Comparison of ENCODE assay signal across 13 cellular contexts in genomic region chr20:49510562-49511117, GRCh38. TPM values are rescaled to one million over a fixed set of nuclear protein-coding genes. Genes with fewer than 3 reads are reported as not detected.
DNase-seq lines count a peak whose midpoint lies in the region; ATAC-seq and TF ChIP-seq lines count a peak whose summit lies in the region.
"Had no signal": no experiment of that assay in that cellular context is flagged by ENCODE, and none has a peak within 500 bp of the region (broad histone marks: within the 10 kb centered on the region; RNA-seq: fewer than 3 reads in every experiment).

No MANE protein-coding gene starts in this region.

- intact Hi-C loops in ovary (cut with DNase I) = loop anchor here in 1 of 4 donors (10.0 kb wide), 1 partner anchor 176 kb away; no protein-coding TSS in a partner anchor

- H3K4me1 ChIP-seq in ovary (ENCODE audit: insufficient read depth) = peaks cover 2% of the 10 kb centered on the region

- ATAC-seq in HG03280 (IDR thresholded peaks at IDR 0.05; ENCODE audit: unreplicated experiment) = no peak

- DNase-seq in AG08395 (ENCODE audit: low spot score) = peak; percentile 92
- DNase-seq in RKO (ENCODE audit: low spot score) = peak; percentile 22
- DNase-seq in fibroblast of pulmonary artery (ENCODE audit: low read depth) = peak; percentile 90
- peak; percentile 65 to 83 (median 73) for DNase-seq in ovary
- no peak for DNase-seq in anterior cingulate cortex (lab: John Stamatoyannopoulos, UW)
- no peak for DNase-seq in NCI-H69 (lab: John Stamatoyannopoulos, UW)
- no peak for DNase-seq in DMS53 (lab: John Stamatoyannopoulos, UW)
- DNase-seq: activated T-cell treated with anti-CD3 and anti-CD28 coated beads, Interleukin-2, amount 50 U/mL, for 24 hours; mesendoderm; NCI-H2171 treated with DMSO at 0.1 percent for 48 hours; stimulated activated CD4-positive, alpha-beta T cell treated with anti-CD3 and anti-CD28 coated beads, Interleukin-2, amount 100 ng/mL, for 24 hours had no signal

- 6 to 13% (median 11%) methylated on average over 12 of the region's 12 CpGs for WGBS in ovary, 3 donors

- no peak for TF ChIP-seq EP300 in ovary (IDR thresholded peaks at IDR 0.05)

- no peaks in the 10 kb centered on the region for H3K9me3 ChIP-seq in ovary

- H3K36me3 ChIP-seq in ovary = no peaks in the 10 kb centered on the region

- no peak for TF ChIP-seq POLR2A in ovary (IDR thresholded peaks at IDR 0.05)

- H3K4me3 ChIP-seq in fibroblast of pulmonary artery (replicated peaks; ENCODE audit: low read depth, low read length) (no peak overlapping the region), ovary (no peak overlapping the region)

- no peaks in the 10 kb centered on the region for H3K27me3 ChIP-seq in ovary

- TF ChIP-seq CTCF in fibroblast of pulmonary artery (IDR thresholded peaks at IDR 0.05; ENCODE audit: low read length, missing control alignments) = no peak
- no peak for TF ChIP-seq CTCF in ovary (IDR thresholded peaks at IDR 0.05)

- peak overlapping the region in 1 of 2 donors; percentile 26 for H3K27ac ChIP-seq in ovary
- H3K27ac ChIP-seq: HL-60 had no signal

RNA-seq across cellular contexts. Expression of gene KCNB1, which starts 28.2 kb away (rescaled TPM):
- total RNA-seq in ovary = 1 to 10 TPM in 4 of 7 donors, under 1 TPM in 3; 0.12 to 5.4 (median 1.3) TPM
- 1 to 10 TPM in 1 of 2 donors, under 1 TPM in 1; 0.17 to 3.3 TPM for polyA plus RNA-seq in ovary

RNA-seq across cellular contexts. Expression of gene PTGIS, which starts 57.3 kb away (rescaled TPM):
- total RNA-seq in ovary = 100 to 1,000 TPM in 5 of 7 donors, 10 to 100 TPM in 2; 38.3 to 221 (median 160) TPM
- 100 to 1,000 TPM in 1 of 2 donors, 10 to 100 TPM in 1; 42.4 to 130 TPM for polyA plus RNA-seq in ovary

Comparison
In these comparisons a context has a peak if more than half of its experiments do, and no peak if none do; other contexts are left out.
1. DNase-seq: peak in AG08395 (single experiment), RKO (single experiment), fibroblast of pulmonary artery (single experiment) and ovary (5 of 5); none in anterior cingulate cortex (0 of 58), NCI-H69 (single experiment) and DMS53 (single experiment).